ENCODE assay signal across 18 cellular contexts in genomic region chr1:179973198-179974114, GRCh38. TPM values are rescaled to one million over a fixed set of nuclear protein-coding genes. Genes with fewer than 3 reads are reported as not detected.
DNase-seq lines count a peak whose midpoint lies in the region; ATAC-seq and TF ChIP-seq lines count a peak whose summit lies in the region.
"Had no signal": no experiment of that assay in that cellular context is flagged by ENCODE, and none has a peak within 500 bp of the region (broad histone marks: within the 10 kb centered on the region; RNA-seq: fewer than 3 reads in every experiment).

No MANE protein-coding gene starts in this region.

- H3K4me1 Mint-ChIP-seq in IgD-negative memory B cell (peaks cover 45 to 64% (median 55%) of the 10 kb centered on the region in 3 donors), activated B cell treated with CpG ODN at 0.5 μM for 24 hours (peaks cover 71% of the 10 kb centered on the region)

- no peak overlapping the region for H3K4me3 ChIP-seq in PC-9
- H3K4me3 ChIP-seq: thoracic aorta had no signal

- H3K4me3 Mint-ChIP-seq in IgD-negative memory B cell (peak overlapping the region in 2 of 4 donors; percentile 70 to 81), activated B cell treated with CpG ODN at 0.5 μM for 24 hours (peak overlapping the region; percentile 13)
- H3K4me3 Mint-ChIP-seq: WTC11 had no signal

- no peaks in the 10 kb centered on the region for H3K36me3 ChIP-seq in PC-9 (ENCODE audit: low read depth)
- H3K36me3 ChIP-seq: thoracic aorta had no signal

- no TSS peak for BruUV-seq in PC-9 (replicated peaks; lab: Mats Ljungman, UMichigan)

- H3K27ac ChIP-seq in PC-9: no peak overlapping the region
- H3K27ac ChIP-seq: thoracic aorta had no signal

- no peak for TF ChIP-seq CTCF in activated B cell treated with CpG ODN at 0.5 μM for 24 hours (IDR thresholded peaks at IDR 0.05)
- TF ChIP-seq CTCF in PC-9 (conservative IDR thresholded peaks at IDR 0.05): no peak

- H3K4me1 ChIP-seq in PC-9 (replicated peaks; ENCODE audit: insufficient read depth): no peaks in the 10 kb centered on the region

- H3K9me3 ChIP-seq in PC-9 (ENCODE audit: insufficient read depth, low read depth): no peaks in the 10 kb centered on the region
- H3K9me3 ChIP-seq: thoracic aorta had no signal

- no peaks in the 10 kb centered on the region for H3K9me2 ChIP-seq in PC-9 (ENCODE audit: insufficient read depth)

- no peak overlapping the region for H2AFZ ChIP-seq in PC-9

- 0 out of 2 replicates have a peak, but pooled peaks cover 5% of the 10 kb centered on the region for H4K20me1 ChIP-seq in PC-9 (ENCODE audit: insufficient read depth)

- peak; percentile 79 for DNase-seq in NOMO-1 treated with DMSO at 0.1 percent for 48 hours (lab: John Stamatoyannopoulos, UW; ENCODE audit: unreplicated experiment)
- no peak for DNase-seq in activated B cell treated with CpG ODN at 0.5 μM for 24 hours
- DNase-seq in renal cortical epithelial cell (ENCODE audit: low read depth): peak; percentile 52
- DNase-seq in PC-9: no peak
- DNase-seq in left ventricle myocardium superior: no peak
- DNase-seq: activated CD8-positive, alpha-beta memory T cell treated with anti-CD3 and anti-CD28 coated beads for 24 hours; AML-193; caudate nucleus; hippocampal formation; IMR-90; stimulated activated CD4-positive, alpha-beta T cell treated with anti-CD3 and anti-CD28 coated beads, Interleukin-4, amount 100 ng/mL, for 24 hours; stimulated activated CD8-positive, alpha-beta memory T cell treated with anti-CD3 and anti-CD28 coated beads, Interleukin-4, amount 100 ng/mL, for 48 hours; SW 1271 had no signal

- H3K27ac Mint-ChIP-seq in IgD-negative memory B cell: peak overlapping the region in 2 of 3 donors; percentile 1 to 18
- H3K27ac Mint-ChIP-seq in activated B cell treated with CpG ODN at 0.5 μM for 24 hours: peak overlapping the region; percentile 32
- H3K27ac Mint-ChIP-seq: WTC11 had no signal

- POLR2A ChIA-PET in activated B cell treated with CpG ODN at 0.5 μM for 24 hours (lab: Charles Lee): interaction anchor here (2.1 kb wide), 1 partner anchor 19 kb away, joined by 5 read pairs; the partner anchor contains the start of gene CEP350
- POLR2A ChIA-PET in PC-9 (lab: Charles Lee; ENCODE audit: unreplicated experiment): no interaction called here

- H3F3A ChIP-seq in PC-9 (ENCODE audit: insufficient read depth, low read depth): 0 out of 2 replicates have a peak, but pooled peaks cover 4% of the 10 kb centered on the region

- ATAC-seq in activated B cell treated with CpG ODN at 0.5 μM for 24 hours (ENCODE audit: low read depth): peak; percentile 42
- no peak for ATAC-seq in left ventricle myocardium superior
- ATAC-seq in GM18870 (IDR thresholded peaks at IDR 0.05; ENCODE audit: unreplicated experiment): no peak
- ATAC-seq: Panc1, WTC11 had no signal

- peaks cover 9% of the 10 kb centered on the region for H3K36me3 Mint-ChIP-seq in IgD-negative memory B cell
- H3K36me3 Mint-ChIP-seq in activated B cell treated with CpG ODN at 0.5 μM for 24 hours (ENCODE audit: low read depth): peaks cover 8% of the 10 kb centered on the region
- H3K36me3 Mint-ChIP-seq: WTC11 had no signal

- H3K27me3 Mint-ChIP-seq in IgD-negative memory B cell (no peaks in the 10 kb centered on the region), activated B cell treated with CpG ODN at 0.5 μM for 24 hours (no peaks in the 10 kb centered on the region)

- H3K79me2 ChIP-seq in PC-9 (ENCODE audit: low read depth): peaks cover 41% of the 10 kb centered on the region

- intact Hi-C loops in activated B cell treated with CpG ODN at 0.5 μM for 24 hours (cut with micrococcal nuclease): no loop called here
- intact Hi-C loops in PC-9 (cut with micrococcal nuclease; ENCODE audit: unreplicated experiment): no loop called here
- intact Hi-C loops in left ventricle myocardium superior (cut with micrococcal nuclease): no loop called here

- H3K27me3 ChIP-seq in PC-9 (ENCODE audit: insufficient read depth, low read depth): no peaks in the 10 kb centered on the region

- no peak overlapping the region for H3K4me2 ChIP-seq in PC-9

- CTCF ChIA-PET in activated B cell treated with CpG ODN at 0.5 μM for 24 hours (lab: Charles Lee) (no interaction called here), PC-9 (lab: Charles Lee) (no interaction called here)

- H3K9me3 Mint-ChIP-seq in IgD-negative memory B cell: no peaks in the 10 kb centered on the region
- no peaks in the 10 kb centered on the region for H3K9me3 Mint-ChIP-seq in activated B cell treated with CpG ODN at 0.5 μM for 24 hours
- H3K9me3 Mint-ChIP-seq: WTC11 had no signal

RNA-seq across cellular contexts. Expression of gene CEP350, which starts 18.8 kb away (rescaled TPM):
- polyA plus RNA-seq in IgD-negative memory B cell: 61.1 TPM
- total RNA-seq in activated B cell treated with CpG ODN at 0.5 μM for 24 hours (60.8 and 63.9 TPM in 2 replicates), renal cortical epithelial cell (30.2 and 53.5 TPM in 2 replicates), PC-9 (2021) (27.0 and 30.6 TPM in 2 replicates), left ventricle myocardium superior (31.7 TPM)

Comparison
In these comparisons a context has a peak if more than half of its experiments do, and no peak if none do; other contexts are left out.
1. DNase-seq: peak in NOMO-1 treated with DMSO at 0.1 percent for 48 hours (single experiment) and renal cortical epithelial cell (single experiment); none in activated B cell treated with CpG ODN at 0.5 μM for 24 hours (single experiment), PC-9 (0 of 2) and left ventricle myocardium superior (single experiment).